Comparison of ENCODE assay signal across 17 cellular contexts in the genomic region with DNA sequence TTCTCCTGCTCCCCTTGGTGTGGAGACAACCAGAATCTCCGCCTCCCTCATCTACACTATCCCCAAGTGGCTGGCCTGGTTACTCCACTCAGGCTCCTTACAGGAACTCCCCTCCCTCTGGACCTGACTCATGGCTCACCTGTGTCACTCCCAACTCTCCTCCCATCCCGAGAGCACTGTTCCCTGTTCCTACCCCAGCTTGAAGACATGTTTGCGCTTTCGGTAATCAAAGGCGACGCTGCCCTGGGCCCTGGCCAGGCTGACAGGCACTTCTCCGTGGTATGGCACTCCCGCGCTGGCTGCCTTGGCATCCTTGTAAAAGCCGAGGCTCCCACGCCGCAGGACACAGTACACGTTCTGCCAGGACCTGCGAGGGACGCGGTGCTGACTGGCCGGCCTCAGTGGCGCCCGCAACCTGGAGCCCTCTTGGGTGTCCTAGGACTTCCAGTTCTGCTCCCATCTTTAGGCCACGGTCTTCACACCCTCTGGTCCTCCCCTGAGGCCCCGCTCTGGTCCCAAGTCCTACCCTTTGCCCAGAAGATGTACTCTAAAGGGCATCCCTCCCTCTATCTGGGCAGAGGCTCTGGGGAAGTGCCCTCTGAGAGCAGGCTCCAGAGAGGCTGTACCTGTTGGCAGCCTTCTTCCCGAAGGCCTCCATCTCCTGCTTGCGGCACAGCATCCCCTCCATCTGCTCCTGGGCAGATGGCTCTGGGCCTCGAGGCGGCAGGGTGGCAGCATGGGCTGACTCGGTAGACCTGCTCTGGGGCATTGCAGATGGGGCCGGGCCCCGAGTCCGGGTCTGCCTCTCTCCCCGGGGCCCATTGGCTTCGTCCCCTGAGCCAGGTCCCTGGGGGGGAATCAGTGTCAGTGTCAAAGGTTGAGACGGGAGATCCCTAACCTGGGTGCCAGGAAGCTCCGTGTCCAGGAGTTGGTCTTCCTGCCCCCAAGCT. TPM values are rescaled to one million over a fixed set of nuclear protein-coding genes. Genes with fewer than 3 reads are reported as not detected.
DNase-seq lines count a peak whose midpoint lies in the region; ATAC-seq, FAIRE-seq and TF ChIP-seq lines count a peak whose summit lies in the region.
"Had no signal": no experiment of that assay in that cellular context is flagged by ENCODE, and none has a peak within 500 bp of the region (broad histone marks: within the 10 kb centered on the region; RNA-seq: fewer than 3 reads in every experiment).

No MANE protein-coding gene starts in this region.

- no peaks in the 10 kb centered on the region for H3K27me3 ChIP-seq in neuronal stem cell (ENCODE audit: control insufficient read depth in 3 of 3, insufficient read depth in 3 of 3, low read depth in 1 of 3, low read length in 3 of 3)
- H3K27me3 ChIP-seq: ascending aorta had no signal

- H2AK5ac ChIP-seq in neuronal stem cell (ENCODE audit: low read depth, low read length): no peak overlapping the region

- peak overlapping the region; percentile 94 for H2BK5ac ChIP-seq in neuronal stem cell (ENCODE audit: low read length)

- H3K27ac ChIP-seq in A549 (no peak overlapping the region), neuronal stem cell (replicated peaks; ENCODE audit: low read length) (no peak overlapping the region)
- H3K27ac ChIP-seq: ascending aorta had no signal

- peak overlapping the region; percentile 55 for H3K23ac ChIP-seq in neuronal stem cell (ENCODE audit: low read depth, low read length, poor library complexity)

- TF ChIP-seq EP300 in A549 (IDR thresholded peaks at IDR 0.05): no peak

- H3K4me1 ChIP-seq in A549 (no peaks in the 10 kb centered on the region), neuronal stem cell (ENCODE audit: control insufficient read depth in 2 of 2, insufficient read depth in 1 of 2, low read depth in 1 of 2, low read length in 2 of 2) (no peaks in the 10 kb centered on the region)
- H3K4me1 ChIP-seq: ascending aorta had no signal

- H3K14ac ChIP-seq in neuronal stem cell (ENCODE audit: low read length): no peak overlapping the region

- peaks cover 17% of the 10 kb centered on the region for H3K36me3 Mint-ChIP-seq in endothelial cell (ENCODE audit: low read depth, unreplicated experiment)
- H3K36me3 Mint-ChIP-seq in natural killer cell treated with Interleukin-12 subunit alpha and Interleukin-12 subunit beta and Interleukin-15 and Interleukin-18, amount 100 ng/mL, for 72 hours: no peaks in the 10 kb centered on the region
- H3K36me3 Mint-ChIP-seq: immature natural killer cell; naive thymus-derived CD8-positive, alpha-beta T cell had no signal

- H3K4me2 ChIP-seq in A549 (no peak overlapping the region), neuronal stem cell (ENCODE audit: insufficient read depth, low read length, poor library complexity, severe bottlenecking) (no peak overlapping the region)

- H2AFZ ChIP-seq in neuronal stem cell (ENCODE audit: low read length): no peak overlapping the region

- peaks cover 11% of the 10 kb centered on the region for H3K27me3 Mint-ChIP-seq in endothelial cell (ENCODE audit: unreplicated experiment)
- no peaks in the 10 kb centered on the region for H3K27me3 Mint-ChIP-seq in natural killer cell treated with Interleukin-12 subunit alpha and Interleukin-12 subunit beta and Interleukin-15 and Interleukin-18, amount 100 ng/mL, for 72 hours
- H3K27me3 Mint-ChIP-seq: naive thymus-derived CD8-positive, alpha-beta T cell; stimulated activated naive CD8-positive, alpha-beta T cell treated with anti-CD3 and anti-CD28 coated beads, Interleukin-15, Interleukin-2, amounts not matched to agents 100 ng/mL and 50 ng/mL, for 24 hours had no signal

- no peak for TF ChIP-seq RAD21 in A549 (conservative IDR thresholded peaks at IDR 0.05 in 1 of 2, IDR thresholded peaks at IDR 0.05 in 1 of 2)

- TF ChIP-seq POLR2A in A549 (IDR thresholded peaks at IDR 0.05; ENCODE audit: low read length): no peak

- FAIRE-seq in A549 (lab: Jason Lieb, UNC): no peak
- FAIRE-seq in D721Med (lab: Jason Lieb, UNC): no peak

- peak overlapping the region; percentile 75 for H3K4me3 Mint-ChIP-seq in endothelial cell (ENCODE audit: unreplicated experiment)
- no peak overlapping the region for H3K4me3 Mint-ChIP-seq in natural killer cell treated with Interleukin-12 subunit alpha and Interleukin-12 subunit beta and Interleukin-15 and Interleukin-18, amount 100 ng/mL, for 72 hours
- H3K4me3 Mint-ChIP-seq: activated naive CD4-positive, alpha-beta T cell treated with anti-CD3 and anti-CD28 coated beads for 36 hours; immature natural killer cell; naive thymus-derived CD8-positive, alpha-beta T cell; stimulated activated naive CD8-positive, alpha-beta T cell treated with anti-CD3 and anti-CD28 coated beads, Interleukin-15, Interleukin-2, amounts not matched to agents 100 ng/mL and 50 ng/mL, for 24 hours had no signal

- no peak overlapping the region for H2BK120ac ChIP-seq in neuronal stem cell (ENCODE audit: low read depth, low read length)

- H3K27ac Mint-ChIP-seq in endothelial cell (ENCODE audit: unreplicated experiment): no peak overlapping the region
- no peak overlapping the region for H3K27ac Mint-ChIP-seq in natural killer cell treated with Interleukin-12 subunit alpha and Interleukin-12 subunit beta and Interleukin-15 and Interleukin-18, amount 100 ng/mL, for 72 hours
- H3K27ac Mint-ChIP-seq: activated naive CD4-positive, alpha-beta T cell treated with anti-CD3 and anti-CD28 coated beads for 36 hours; naive thymus-derived CD8-positive, alpha-beta T cell; stimulated activated naive CD8-positive, alpha-beta T cell treated with anti-CD3 and anti-CD28 coated beads, Interleukin-15, Interleukin-2, amounts not matched to agents 100 ng/mL and 50 ng/mL, for 24 hours had no signal

- POLR2A ChIA-PET in A549 (lab: Yijun Ruan, JAX): no interaction called here

- TF ChIP-seq CTCF in A549 (IDR thresholded peaks at IDR 0.05) (no peak), endothelial cell (IDR thresholded peaks at IDR 0.05; ENCODE audit: unreplicated experiment) (no peak), D721Med (IDR thresholded peaks at IDR 0.05; ENCODE audit: insufficient read depth, missing control alignments) (no peak)

- WGBS in A549 (ENCODE audit: missing lambda C conversion rate): 93% methylated on average over 27 of the region's 33 CpGs
- no CpG with 5 or more reads among the region's 33 CpGs for WGBS in neuronal stem cell (ENCODE audit: extremely low coverage in 2 of 2, insufficient read length in 2 of 2, insufficient replicate concordance in 1 of 2), 2 donors

- peak overlapping the region; percentile 96 for H4K8ac ChIP-seq in neuronal stem cell (ENCODE audit: low read depth, low read length)

- no peaks in the 10 kb centered on the region for H3K9me3 Mint-ChIP-seq in endothelial cell (ENCODE audit: unreplicated experiment)
- H3K9me3 Mint-ChIP-seq in natural killer cell treated with Interleukin-12 subunit alpha and Interleukin-12 subunit beta and Interleukin-15 and Interleukin-18, amount 100 ng/mL, for 72 hours: no peaks in the 10 kb centered on the region
- H3K9me3 Mint-ChIP-seq: activated naive CD4-positive, alpha-beta T cell treated with anti-CD3 and anti-CD28 coated beads for 36 hours; immature natural killer cell; naive thymus-derived CD8-positive, alpha-beta T cell; stimulated activated naive CD8-positive, alpha-beta T cell treated with anti-CD3 and anti-CD28 coated beads, Interleukin-15, Interleukin-2, amounts not matched to agents 100 ng/mL and 50 ng/mL, for 24 hours had no signal

- H4K91ac ChIP-seq in neuronal stem cell (ENCODE audit: low read depth, low read length, poor library complexity): no peak overlapping the region

- no peak overlapping the region for H2BK12ac ChIP-seq in neuronal stem cell (ENCODE audit: low read length)

- H3K79me1 ChIP-seq in neuronal stem cell (ENCODE audit: low read depth, low read length): peaks cover 4% of the 10 kb centered on the region

- H3K4ac ChIP-seq in neuronal stem cell (ENCODE audit: low read length): no peak overlapping the region

- H2BK15ac ChIP-seq in neuronal stem cell (ENCODE audit: low read length): no peak overlapping the region

- CTCF ChIA-PET in A549 (lab: Yijun Ruan, JAX): interaction anchor here (0.6 to 14.2 kb wide), 8 partner anchors 8 to 278 kb away, joined by 3 to 194 read pairs (median 5); a partner anchor contains a TSS

- H3K9me3 ChIP-seq in A549 (no peaks in the 10 kb centered on the region), neuronal stem cell (replicated peaks in 1 of 2; ENCODE audit: control insufficient read depth in 2 of 2, insufficient read depth in 1 of 2, low read depth in 1 of 2, low read length in 2 of 2) (peaks cover 0 to 2% of the 10 kb centered on the region in 2 donors)
- H3K9me3 ChIP-seq: ascending aorta had no signal

- H3K4me1 Mint-ChIP-seq in endothelial cell (ENCODE audit: unreplicated experiment): peaks cover 11% of the 10 kb centered on the region
- H3K4me1 Mint-ChIP-seq in natural killer cell treated with Interleukin-12 subunit alpha and Interleukin-12 subunit beta and Interleukin-15 and Interleukin-18, amount 100 ng/mL, for 72 hours (ENCODE audit: low read depth in 2 of 2): peaks cover 0 to 3% of the 10 kb centered on the region in 2 donors
- H3K4me1 Mint-ChIP-seq: immature natural killer cell; naive thymus-derived CD8-positive, alpha-beta T cell had no signal

- peaks cover 51 to 74% of the 10 kb centered on the region in 2 donors for H3K36me3 ChIP-seq in neuronal stem cell (replicated peaks in 1 of 2; ENCODE audit: control insufficient read depth in 2 of 2, insufficient read depth in 2 of 2, low read length in 2 of 2)
- H3K36me3 ChIP-seq: ascending aorta had no signal

- H3K9ac ChIP-seq in neuronal stem cell (ENCODE audit: low read depth, low read length, poor library complexity): no peak overlapping the region

- ATAC-seq in A549 (peak; percentile 27 to 33; a peak in 4 of 6 replicates), HG02588 (IDR thresholded peaks at IDR 0.05; ENCODE audit: unreplicated experiment) (no peak)
- ATAC-seq in natural killer cell treated with Interleukin-12 subunit alpha and Interleukin-12 subunit beta and Interleukin-15 and Interleukin-18, amount 100 ng/mL, for 72 hours: no peak
- ATAC-seq: naive thymus-derived CD8-positive, alpha-beta T cell had no signal

- H3K4me3 ChIP-seq in A549: no peak overlapping the region
- H3K4me3 ChIP-seq in neuronal stem cell (ENCODE audit: low read length in 2 of 2): no peak overlapping the region
- H3K4me3 ChIP-seq: ascending aorta had no signal

- DNase-seq in A549 (ENCODE audit: low read depth in 1 of 2, low spot score in 1 of 2) (no peak), HuH-7.5 (ENCODE audit: low spot score) (peak; percentile 42), endothelial cell (ENCODE audit: low spot score) (no peak), neuronal stem cell (ENCODE audit: low spot score) (no peak), D721Med (ENCODE audit: insufficient read length, low spot score) (no peak), CD1c-positive myeloid dendritic cell (ENCODE audit: extremely low spot score) (no peak)
- no peak for DNase-seq in natural killer cell treated with Interleukin-12 subunit alpha and Interleukin-12 subunit beta and Interleukin-15 and Interleukin-18, amount 100 ng/mL, for 72 hours (ENCODE audit: low spot score)
- DNase-seq: activated CD4-positive, alpha-beta T cell treated with anti-CD3 and anti-CD28 coated beads for 48 hours; activated CD8-positive, alpha-beta memory T cell treated with anti-CD3 and anti-CD28 coated beads, Interleukin-2, amount 50 U/mL, for 48 hours; activated naive CD4-positive, alpha-beta T cell treated with anti-CD3 and anti-CD28 coated beads for 36 hours; dermis blood vessel endothelial cell; immature natural killer cell; naive thymus-derived CD8-positive, alpha-beta T cell; NCI-H2081 had no signal

- peak overlapping the region; percentile 19 for H3K18ac ChIP-seq in neuronal stem cell (ENCODE audit: low read length)

RNA-seq across cellular contexts. Expression of a gene that starts 9.4 kb away (rescaled TPM):
- polyA plus RNA-seq in A549 (2011; rRNA removed) (30.1 and 32.7 TPM in 2 replicates), A549 (2017; fragmentation: RNase III; extraction: RNeasy Plus Mini Kit Qiagen cat#74134 plus additional on column Dnase treatment) (24.6 to 31.0 TPM (median 28.0 TPM) in 3 replicates)
- 21.0 and 26.5 TPM in 2 replicates for polyA plus RNA-seq in A549 (2012; cell fraction: cytosol; rRNA removed)
- 20.2 and 27.4 TPM in 2 replicates for polyA plus RNA-seq in A549 (2012; cell fraction: nucleus; rRNA removed)
- 20.2 and 24.9 TPM in 2 replicates for polyA minus RNA-seq in A549 (2011; rRNA and poly(A)+ RNA removed)
- 29.3 TPM for total RNA-seq in endothelial cell (ENCODE audit: unreplicated experiment)
- polyA plus RNA-seq in neuronal stem cell (2013, experiment 1 of 2): 19.8 TPM
- 20.3 TPM for polyA plus RNA-seq in neuronal stem cell (2013, experiment 2 of 2)
- total RNA-seq in natural killer cell treated with Interleukin-12 subunit alpha and Interleukin-12 subunit beta and Interleukin-15 and Interleukin-18, amount 100 ng/mL, for 72 hours: 10 to 100 TPM; 14.8 to 16.7 TPM

RNA-seq across cellular contexts. Expression of a gene that starts 41.9 kb away (rescaled TPM):
- 4.4 and 5.8 TPM in 2 replicates for polyA plus RNA-seq in A549 (2011; rRNA removed)
- polyA plus RNA-seq in A549 (2012; cell fraction: cytosol; rRNA removed): 10.1 and 11.4 TPM in 2 replicates
- 40.6 and 42.2 TPM in 2 replicates for polyA plus RNA-seq in A549 (2012; cell fraction: nucleus; rRNA removed)
- 8.1 to 9.9 TPM (median 9.6 TPM) in 3 replicates for polyA plus RNA-seq in A549 (2017; fragmentation: RNase III; extraction: RNeasy Plus Mini Kit Qiagen cat#74134 plus additional on column Dnase treatment)
- 5.8 and 9.0 TPM in 2 replicates for polyA minus RNA-seq in A549 (2011; rRNA and poly(A)+ RNA removed)
- 17.1 TPM for total RNA-seq in endothelial cell (ENCODE audit: unreplicated experiment)
- polyA plus RNA-seq in neuronal stem cell (2013, experiment 1 of 2): 22.0 TPM
- polyA plus RNA-seq in neuronal stem cell (2013, experiment 2 of 2): 21.8 TPM
- total RNA-seq in natural killer cell treated with Interleukin-12 subunit alpha and Interleukin-12 subunit beta and Interleukin-15 and Interleukin-18, amount 100 ng/mL, for 72 hours: under 1 TPM in 1 of 2 donors, not detected in 1; 0.93 TPM
- polyA plus RNA-seq: immature natural killer cell had no signal

RNA-seq across cellular contexts. Expression of a gene that starts 48.6 kb away (rescaled TPM):
- polyA plus RNA-seq in A549 (2011; rRNA removed): 190 and 264 TPM in 2 replicates
- 185 and 196 TPM in 2 replicates for polyA plus RNA-seq in A549 (2012; cell fraction: cytosol; rRNA removed)
- polyA plus RNA-seq in A549 (2012; cell fraction: nucleus; rRNA removed): 198 and 233 TPM in 2 replicates
- 164 to 171 TPM (median 168 TPM) in 3 replicates for polyA plus RNA-seq in A549 (2017; fragmentation: RNase III; extraction: RNeasy Plus Mini Kit Qiagen cat#74134 plus additional on column Dnase treatment)
- 131 and 144 TPM in 2 replicates for polyA minus RNA-seq in A549 (2011; rRNA and poly(A)+ RNA removed)
- 187 TPM for total RNA-seq in endothelial cell (ENCODE audit: unreplicated experiment)
- polyA plus RNA-seq in neuronal stem cell (2013, experiment 1 of 2): 112 TPM
- 115 TPM for polyA plus RNA-seq in neuronal stem cell (2013, experiment 2 of 2)
- 100 to 1,000 TPM; 142 to 162 TPM for total RNA-seq in natural killer cell treated with Interleukin-12 subunit alpha and Interleukin-12 subunit beta and Interleukin-15 and Interleukin-18, amount 100 ng/mL, for 72 hours

Comparison
In these comparisons a context has a peak if more than half of its experiments do, and no peak if none do; other contexts are left out.
1. ATAC-seq: peak in A549 (2 of 2); none in natural killer cell treated with Interleukin-12 subunit alpha and Interleukin-12 subunit beta and Interleukin-15 and Interleukin-18, amount 100 ng/mL, for 72 hours (0 of 2) and HG02588 (single experiment).